Comparison of ENCODE assay signal across 1 cellular context in the genomic region with DNA sequence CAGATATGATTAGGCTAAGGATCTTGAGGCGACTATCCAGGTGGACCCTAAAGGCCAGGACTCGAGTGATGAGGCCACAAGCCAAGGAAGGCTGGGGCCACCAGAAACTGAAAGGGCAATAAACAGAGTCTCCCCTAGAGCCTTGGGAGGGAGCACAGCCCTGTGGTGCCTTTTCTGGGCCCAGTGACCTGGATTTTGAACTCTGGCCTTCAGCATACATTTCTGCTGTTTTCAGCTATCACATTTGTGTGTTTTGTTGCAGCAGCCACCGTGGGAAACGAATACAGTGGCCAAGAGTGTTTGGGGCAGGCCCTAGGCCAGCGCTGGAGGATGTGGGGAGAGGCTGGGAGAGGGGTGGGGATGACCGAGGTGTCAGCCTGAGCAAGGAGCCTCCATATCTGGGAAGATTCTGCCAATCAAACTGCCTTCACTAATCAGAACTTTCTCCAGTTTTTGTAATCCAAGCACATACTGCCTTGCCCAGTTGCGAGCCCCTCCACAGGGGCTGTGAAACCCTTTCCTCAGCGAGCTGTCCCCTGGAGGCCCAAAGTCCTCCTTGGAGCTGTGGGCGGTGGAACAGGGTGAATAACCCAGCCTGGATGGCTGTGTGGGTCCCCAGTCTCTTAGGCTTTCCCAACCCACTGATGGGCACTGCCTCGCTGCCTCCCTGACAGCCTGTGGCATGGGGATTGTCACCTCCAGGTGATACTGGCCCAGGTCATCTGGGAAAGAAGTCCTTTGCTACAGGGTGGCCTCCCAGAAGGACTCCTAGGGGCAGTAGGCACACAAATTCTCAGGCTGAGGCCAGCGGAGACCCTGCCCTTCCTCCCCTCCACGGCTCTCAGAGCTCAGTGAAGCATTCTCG.
A peak's percentile ranks its signal among the peaks of the same experiment; 100 is the strongest.
TF ChIP-seq lines count a peak whose summit lies in the region.

No MANE protein-coding gene starts in this region.

TF ChIP-seq in HepG2, 621 proteins besides CTCF, POLR2A, EP300 and RAD21 (continued from another document and continues in another):
- 0 out of 2 replicates have a peak, but pooled peaks have one; percentile 28 for TF ChIP-seq ZNF430 (CRISPR knock-in tag; IDR thresholded peaks at IDR 0.05)
- TF ChIP-seq, protein P1, sequence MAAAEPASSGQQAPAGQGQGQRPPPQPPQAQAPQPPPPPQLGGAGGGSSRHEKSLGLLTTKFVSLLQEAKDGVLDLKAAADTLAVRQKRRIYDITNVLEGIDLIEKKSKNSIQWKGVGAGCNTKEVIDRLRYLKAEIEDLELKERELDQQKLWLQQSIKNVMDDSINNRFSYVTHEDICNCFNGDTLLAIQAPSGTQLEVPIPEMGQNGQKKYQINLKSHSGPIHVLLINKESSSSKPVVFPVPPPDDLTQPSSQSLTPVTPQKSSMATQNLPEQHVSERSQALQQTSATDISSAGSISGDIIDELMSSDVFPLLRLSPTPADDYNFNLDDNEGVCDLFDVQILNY (CRISPR knock-in tag; conservative IDR thresholded peaks at IDR 0.05) = no peak
- TF ChIP-seq, protein P2, sequence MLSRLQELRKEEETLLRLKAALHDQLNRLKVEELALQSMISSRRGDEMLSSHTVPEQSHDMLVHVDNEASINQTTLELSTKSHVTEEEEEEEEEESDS (CRISPR knock-in tag; IDR thresholded peaks at IDR 0.05; ENCODE audit: borderline replicate concordance) = no peak
- TF ChIP-seq NR2C2 (CRISPR knock-in tag; IDR thresholded peaks at IDR 0.05; ENCODE audit: borderline replicate concordance) = peak; percentile 63
- TF ChIP-seq RCOR2 (CRISPR knock-in tag; IDR thresholded peaks at IDR 0.05) = peak; percentile 59; the same call in 1 of the 2 replicates
- peak; percentile 64 for TF ChIP-seq PHF21A (CRISPR knock-in tag; IDR thresholded peaks at IDR 0.05)
- TF ChIP-seq STAT5B (CRISPR knock-in tag; IDR thresholded peaks at IDR 0.05) = no peak
- TF ChIP-seq ZNF839 (CRISPR knock-in tag; IDR thresholded peaks at IDR 0.05; ENCODE audit: borderline replicate concordance) = no peak
- no peak for TF ChIP-seq GABPA (IDR thresholded peaks at IDR 0.05; ENCODE audit: low read depth, low read length)
- no peak for TF ChIP-seq GABPA (CRISPR knock-in tag; IDR thresholded peaks at IDR 0.05; ENCODE audit: low read depth)
- TF ChIP-seq ZFY (CRISPR knock-in tag; IDR thresholded peaks at IDR 0.05) = peak; percentile 49
- no peak for TF ChIP-seq FLYWCH1 (CRISPR knock-in tag; IDR thresholded peaks at IDR 0.05)
- no peak for TF ChIP-seq ZNF552 (CRISPR knock-in tag; IDR thresholded peaks at IDR 0.05; ENCODE audit: borderline replicate concordance)
- TF ChIP-seq, protein P3, sequence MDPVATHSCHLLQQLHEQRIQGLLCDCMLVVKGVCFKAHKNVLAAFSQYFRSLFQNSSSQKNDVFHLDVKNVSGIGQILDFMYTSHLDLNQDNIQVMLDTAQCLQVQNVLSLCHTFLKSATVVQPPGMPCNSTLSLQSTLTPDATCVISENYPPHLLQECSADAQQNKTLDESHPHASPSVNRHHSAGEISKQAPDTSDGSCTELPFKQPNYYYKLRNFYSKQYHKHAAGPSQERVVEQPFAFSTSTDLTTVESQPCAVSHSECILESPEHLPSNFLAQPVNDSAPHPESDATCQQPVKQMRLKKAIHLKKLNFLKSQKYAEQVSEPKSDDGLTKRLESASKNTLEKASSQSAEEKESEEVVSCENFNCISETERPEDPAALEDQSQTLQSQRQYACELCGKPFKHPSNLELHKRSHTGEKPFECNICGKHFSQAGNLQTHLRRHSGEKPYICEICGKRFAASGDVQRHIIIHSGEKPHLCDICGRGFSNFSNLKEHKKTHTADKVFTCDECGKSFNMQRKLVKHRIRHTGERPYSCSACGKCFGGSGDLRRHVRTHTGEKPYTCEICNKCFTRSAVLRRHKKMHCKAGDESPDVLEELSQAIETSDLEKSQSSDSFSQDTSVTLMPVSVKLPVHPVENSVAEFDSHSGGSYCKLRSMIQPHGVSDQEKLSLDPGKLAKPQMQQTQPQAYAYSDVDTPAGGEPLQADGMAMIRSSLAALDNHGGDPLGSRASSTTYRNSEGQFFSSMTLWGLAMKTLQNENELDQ (CRISPR knock-in tag; IDR thresholded peaks at IDR 0.05; ENCODE audit: borderline replicate concordance) = no peak
- TF ChIP-seq FOSL2 (CRISPR knock-in tag; IDR thresholded peaks at IDR 0.05) = no peak
- no peak for TF ChIP-seq SP1 (IDR thresholded peaks at IDR 0.05)
- TF ChIP-seq SP1 (CRISPR knock-in tag; IDR thresholded peaks at IDR 0.05) = 0 out of 2 replicates have a peak, but pooled peaks have one; percentile 23
- TF ChIP-seq, protein P4, sequence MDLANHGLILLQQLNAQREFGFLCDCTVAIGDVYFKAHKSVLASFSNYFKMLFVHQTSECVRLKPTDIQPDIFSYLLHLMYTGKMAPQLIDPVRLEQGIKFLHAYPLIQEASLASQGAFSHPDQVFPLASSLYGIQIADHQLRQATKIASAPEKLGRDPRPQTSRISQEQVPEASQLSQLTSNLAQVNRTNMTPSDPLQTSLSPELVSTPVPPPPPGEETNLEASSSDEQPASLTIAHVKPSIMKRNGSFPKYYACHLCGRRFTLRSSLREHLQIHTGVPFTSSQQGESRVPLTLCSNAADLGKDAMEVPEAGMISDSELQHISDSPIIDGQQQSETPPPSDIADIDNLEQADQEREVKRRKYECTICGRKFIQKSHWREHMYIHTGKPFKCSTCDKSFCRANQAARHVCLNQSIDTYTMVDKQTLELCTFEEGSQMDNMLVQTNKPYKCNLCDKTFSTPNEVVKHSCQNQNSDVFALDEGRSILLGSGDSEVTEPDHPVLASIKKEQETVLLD (CRISPR knock-in tag; IDR thresholded peaks at IDR 0.05; ENCODE audit: low read depth) = no peak
- TF ChIP-seq, protein P5, sequence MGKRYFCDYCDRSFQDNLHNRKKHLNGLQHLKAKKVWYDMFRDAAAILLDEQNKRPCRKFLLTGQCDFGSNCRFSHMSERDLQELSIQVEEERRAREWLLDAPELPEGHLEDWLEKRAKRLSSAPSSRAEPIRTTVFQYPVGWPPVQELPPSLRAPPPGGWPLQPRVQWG (CRISPR knock-in tag; IDR thresholded peaks at IDR 0.05; ENCODE audit: borderline replicate concordance, low read depth) = no peak
- TF ChIP-seq, protein P6, sequence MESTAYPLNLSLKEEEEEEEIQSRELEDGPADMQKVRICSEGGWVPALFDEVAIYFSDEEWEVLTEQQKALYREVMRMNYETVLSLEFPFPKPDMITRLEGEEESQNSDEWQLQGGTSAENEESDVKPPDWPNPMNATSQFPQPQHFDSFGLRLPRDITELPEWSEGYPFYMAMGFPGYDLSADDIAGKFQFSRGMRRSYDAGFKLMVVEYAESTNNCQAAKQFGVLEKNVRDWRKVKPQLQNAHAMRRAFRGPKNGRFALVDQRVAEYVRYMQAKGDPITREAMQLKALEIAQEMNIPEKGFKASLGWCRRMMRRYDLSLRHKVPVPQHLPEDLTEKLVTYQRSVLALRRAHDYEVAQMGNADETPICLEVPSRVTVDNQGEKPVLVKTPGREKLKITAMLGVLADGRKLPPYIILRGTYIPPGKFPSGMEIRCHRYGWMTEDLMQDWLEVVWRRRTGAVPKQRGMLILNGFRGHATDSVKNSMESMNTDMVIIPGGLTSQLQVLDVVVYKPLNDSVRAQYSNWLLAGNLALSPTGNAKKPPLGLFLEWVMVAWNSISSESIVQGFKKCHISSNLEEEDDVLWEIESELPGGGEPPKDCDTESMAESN (CRISPR knock-in tag; conservative IDR thresholded peaks at IDR 0.05) = 0 out of 2 replicates have a peak, but pooled peaks have one; percentile 27
- TF ChIP-seq KDM5A (IDR thresholded peaks at IDR 0.05; ENCODE audit: borderline replicate concordance, low read length) = no peak
- TF ChIP-seq ZNF562 (CRISPR knock-in tag; IDR thresholded peaks at IDR 0.05; ENCODE audit: borderline replicate concordance) = no peak
- TF ChIP-seq, protein P7, sequence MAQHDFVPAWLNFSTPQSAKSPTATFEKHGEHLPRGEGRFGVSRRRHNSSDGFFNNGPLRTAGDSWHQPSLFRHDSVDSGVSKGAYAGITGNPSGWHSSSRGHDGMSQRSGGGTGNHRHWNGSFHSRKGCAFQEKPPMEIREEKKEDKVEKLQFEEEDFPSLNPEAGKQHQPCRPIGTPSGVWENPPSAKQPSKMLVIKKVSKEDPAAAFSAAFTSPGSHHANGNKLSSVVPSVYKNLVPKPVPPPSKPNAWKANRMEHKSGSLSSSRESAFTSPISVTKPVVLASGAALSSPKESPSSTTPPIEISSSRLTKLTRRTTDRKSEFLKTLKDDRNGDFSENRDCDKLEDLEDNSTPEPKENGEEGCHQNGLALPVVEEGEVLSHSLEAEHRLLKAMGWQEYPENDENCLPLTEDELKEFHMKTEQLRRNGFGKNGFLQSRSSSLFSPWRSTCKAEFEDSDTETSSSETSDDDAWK (CRISPR knock-in tag; IDR thresholded peaks at IDR 0.05) = no peak
- peak; percentile 67 for TF ChIP-seq HNF4G (IDR thresholded peaks at IDR 0.05; ENCODE audit: borderline replicate concordance, low read depth, low read length)
- 0 out of 2 replicates have a peak, but pooled peaks have one; percentile 28 for TF ChIP-seq HNF4G (CRISPR knock-in tag; IDR thresholded peaks at IDR 0.05; ENCODE audit: borderline replicate concordance, low read depth)
- TF ChIP-seq SOX6 (IDR thresholded peaks at IDR 0.05) = no peak
- peak; percentile 50; the same call in 1 of the 2 replicates for TF ChIP-seq SOX6 (CRISPR knock-in tag; IDR thresholded peaks at IDR 0.05)
- TF ChIP-seq ZFYVE20 (CRISPR knock-in tag; IDR thresholded peaks at IDR 0.05; ENCODE audit: borderline replicate concordance, low read depth) = no peak
- no peak for TF ChIP-seq SIN3B (IDR thresholded peaks at IDR 0.05; ENCODE audit: low read length)
- TF ChIP-seq SPEN (CRISPR knock-in tag; IDR thresholded peaks at IDR 0.05; ENCODE audit: low read depth) = 0 out of 2 replicates have a peak, but pooled peaks have one; percentile 40
- TF ChIP-seq GATAD1 (CRISPR knock-in tag; IDR thresholded peaks at IDR 0.05) = no peak
- peak; percentile 28; the same call in 1 of the 2 replicates for TF ChIP-seq KDM2A (CRISPR knock-in tag; IDR thresholded peaks at IDR 0.05; ENCODE audit: borderline replicate concordance, low read depth)
- no peak for TF ChIP-seq ZNF672 (CRISPR knock-in tag; IDR thresholded peaks at IDR 0.05)
- no peak for TF ChIP-seq ZNF883 (CRISPR knock-in tag; IDR thresholded peaks at IDR 0.05; ENCODE audit: not compliant biosample characterization)
- TF ChIP-seq ADNP (CRISPR knock-in tag; IDR thresholded peaks at IDR 0.05) = no peak
- TF ChIP-seq, protein P8, sequence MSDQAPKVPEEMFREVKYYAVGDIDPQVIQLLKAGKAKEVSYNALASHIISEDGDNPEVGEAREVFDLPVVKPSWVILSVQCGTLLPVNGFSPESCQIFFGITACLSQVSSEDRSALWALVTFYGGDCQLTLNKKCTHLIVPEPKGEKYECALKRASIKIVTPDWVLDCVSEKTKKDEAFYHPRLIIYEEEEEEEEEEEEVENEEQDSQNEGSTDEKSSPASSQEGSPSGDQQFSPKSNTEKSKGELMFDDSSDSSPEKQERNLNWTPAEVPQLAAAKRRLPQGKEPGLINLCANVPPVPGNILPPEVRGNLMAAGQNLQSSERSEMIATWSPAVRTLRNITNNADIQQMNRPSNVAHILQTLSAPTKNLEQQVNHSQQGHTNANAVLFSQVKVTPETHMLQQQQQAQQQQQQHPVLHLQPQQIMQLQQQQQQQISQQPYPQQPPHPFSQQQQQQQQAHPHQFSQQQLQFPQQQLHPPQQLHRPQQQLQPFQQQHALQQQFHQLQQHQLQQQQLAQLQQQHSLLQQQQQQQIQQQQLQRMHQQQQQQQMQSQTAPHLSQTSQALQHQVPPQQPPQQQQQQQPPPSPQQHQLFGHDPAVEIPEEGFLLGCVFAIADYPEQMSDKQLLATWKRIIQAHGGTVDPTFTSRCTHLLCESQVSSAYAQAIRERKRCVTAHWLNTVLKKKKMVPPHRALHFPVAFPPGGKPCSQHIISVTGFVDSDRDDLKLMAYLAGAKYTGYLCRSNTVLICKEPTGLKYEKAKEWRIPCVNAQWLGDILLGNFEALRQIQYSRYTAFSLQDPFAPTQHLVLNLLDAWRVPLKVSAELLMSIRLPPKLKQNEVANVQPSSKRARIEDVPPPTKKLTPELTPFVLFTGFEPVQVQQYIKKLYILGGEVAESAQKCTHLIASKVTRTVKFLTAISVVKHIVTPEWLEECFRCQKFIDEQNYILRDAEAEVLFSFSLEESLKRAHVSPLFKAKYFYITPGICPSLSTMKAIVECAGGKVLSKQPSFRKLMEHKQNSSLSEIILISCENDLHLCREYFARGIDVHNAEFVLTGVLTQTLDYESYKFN (CRISPR knock-in tag; conservative IDR thresholded peaks at IDR 0.05) = peak; percentile 68
- TF ChIP-seq, protein P9, sequence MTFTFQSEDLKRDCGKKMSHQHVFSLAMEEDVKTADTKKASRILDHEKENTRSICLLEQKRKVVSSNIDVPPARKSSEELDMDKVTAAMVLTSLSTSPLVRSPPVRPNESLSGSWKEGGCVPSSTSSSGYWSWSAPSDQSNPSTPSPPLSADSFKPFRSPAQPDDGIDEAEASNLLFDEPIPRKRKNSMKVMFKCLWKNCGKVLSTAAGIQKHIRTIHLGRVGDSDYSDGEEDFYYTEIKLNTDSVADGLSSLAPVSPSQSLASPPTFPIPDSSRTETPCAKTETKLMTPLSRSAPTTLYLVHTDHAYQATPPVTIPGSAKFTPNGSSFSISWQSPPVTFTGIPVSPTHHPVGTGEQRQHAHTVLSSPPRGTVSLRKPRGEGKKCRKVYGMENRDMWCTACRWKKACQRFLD (CRISPR knock-in tag; IDR thresholded peaks at IDR 0.05; ENCODE audit: borderline replicate concordance) = no peak
- peak; percentile 93 for TF ChIP-seq ZNF768 (CRISPR knock-in tag; IDR thresholded peaks at IDR 0.05)
- TF ChIP-seq GZF1 (CRISPR knock-in tag; IDR thresholded peaks at IDR 0.05) = no peak
- TF ChIP-seq, protein P10, sequence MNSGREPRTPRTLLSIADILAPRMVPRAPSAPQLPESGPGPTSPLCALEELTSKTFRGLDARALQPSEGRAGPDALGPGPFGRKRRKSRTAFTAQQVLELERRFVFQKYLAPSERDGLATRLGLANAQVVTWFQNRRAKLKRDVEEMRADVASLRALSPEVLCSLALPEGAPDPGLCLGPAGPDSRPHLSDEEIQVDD (CRISPR knock-in tag; IDR thresholded peaks at IDR 0.05; ENCODE audit: borderline replicate concordance) = no peak
- TF ChIP-seq, protein P11, sequence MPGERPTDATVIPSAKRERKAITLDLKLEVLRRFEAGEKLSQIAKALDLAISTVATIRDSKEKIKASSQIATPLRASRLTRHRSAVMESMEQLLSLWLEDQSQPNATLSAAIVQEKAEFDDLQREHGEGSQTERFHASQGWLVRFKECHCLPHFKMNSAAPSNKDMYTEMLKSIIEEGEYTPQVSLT (CRISPR knock-in tag; IDR thresholded peaks at IDR 0.05; ENCODE audit: borderline replicate concordance, low read depth) = no peak
- no peak for TF ChIP-seq ZNF891 (CRISPR knock-in tag; IDR thresholded peaks at IDR 0.05)
- peak; percentile 41; the same call in 1 of the 2 replicates for TF ChIP-seq HDAC1 (CRISPR knock-in tag; IDR thresholded peaks at IDR 0.05)
- TF ChIP-seq ZSCAN9 (CRISPR knock-in tag; IDR thresholded peaks at IDR 0.05; ENCODE audit: borderline replicate concordance) = no peak
- TF ChIP-seq, protein P12, sequence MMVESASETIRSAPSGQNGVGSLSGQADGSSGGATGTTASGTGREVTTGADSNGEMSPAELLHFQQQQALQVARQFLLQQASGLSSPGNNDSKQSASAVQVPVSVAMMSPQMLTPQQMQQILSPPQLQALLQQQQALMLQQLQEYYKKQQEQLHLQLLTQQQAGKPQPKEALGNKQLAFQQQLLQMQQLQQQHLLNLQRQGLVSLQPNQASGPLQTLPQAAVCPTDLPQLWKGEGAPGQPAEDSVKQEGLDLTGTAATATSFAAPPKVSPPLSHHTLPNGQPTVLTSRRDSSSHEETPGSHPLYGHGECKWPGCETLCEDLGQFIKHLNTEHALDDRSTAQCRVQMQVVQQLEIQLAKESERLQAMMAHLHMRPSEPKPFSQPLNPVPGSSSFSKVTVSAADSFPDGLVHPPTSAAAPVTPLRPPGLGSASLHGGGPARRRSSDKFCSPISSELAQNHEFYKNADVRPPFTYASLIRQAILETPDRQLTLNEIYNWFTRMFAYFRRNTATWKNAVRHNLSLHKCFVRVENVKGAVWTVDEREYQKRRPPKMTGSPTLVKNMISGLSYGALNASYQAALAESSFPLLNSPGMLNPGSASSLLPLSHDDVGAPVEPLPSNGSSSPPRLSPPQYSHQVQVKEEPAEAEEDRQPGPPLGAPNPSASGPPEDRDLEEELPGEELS (CRISPR knock-in tag; IDR thresholded peaks at IDR 0.05) = peak; percentile 48
